17 cellular contexts compared by ENCODE assay signal in genomic region chr10:103720328-103720963, GRCh38.
DNase-seq lines count a peak whose midpoint lies in the region; ATAC-seq, FAIRE-seq and TF ChIP-seq lines count a peak whose summit lies in the region.
"Had no signal": no experiment of that assay in that cellular context is flagged by ENCODE, and none has a peak within 500 bp of the region (broad histone marks: within the 10 kb centered on the region; RNA-seq: fewer than 3 reads in every experiment).

No MANE protein-coding gene starts in this region.

- FAIRE-seq in RCC 7860 (lab: Jason Lieb, UNC) = no peak

- no peak for TF ChIP-seq CTCF in nephron (IDR thresholded peaks at IDR 0.05; ENCODE audit: unreplicated experiment in 3 of 3)

- H3K36me3 Mint-ChIP-seq in nephron (ENCODE audit: low read depth) = peaks cover 16% of the 10 kb centered on the region

- no peaks in the 10 kb centered on the region for H3K36me3 ChIP-seq in MG63
- H3K36me3 ChIP-seq: adrenal gland had no signal

- peaks cover 10% of the 10 kb centered on the region for H3K4me1 Mint-ChIP-seq in stimulated activated naive CD8-positive, alpha-beta T cell treated with anti-CD3 and anti-CD28 coated beads, Interleukin-15, amount 100 ng/mL, for 72 hours
- H3K4me1 Mint-ChIP-seq in nephron = peaks cover 21% of the 10 kb centered on the region
- H3K4me1 Mint-ChIP-seq: central memory CD8-positive, alpha-beta T cell; endodermal cell had no signal

- no peaks in the 10 kb centered on the region for H3K9me3 ChIP-seq in MG63
- H3K9me3 ChIP-seq: adrenal gland had no signal

- no peak overlapping the region for H3K27ac Mint-ChIP-seq in stimulated activated naive CD8-positive, alpha-beta T cell treated with anti-CD3 and anti-CD28 coated beads, Interleukin-15, amount 100 ng/mL, for 72 hours
- H3K27ac Mint-ChIP-seq in nephron = peak overlapping the region in 2 of 3 experiments; percentile 46 to 50
- H3K27ac Mint-ChIP-seq: CD4-positive, alpha-beta T cell; endodermal cell; T-helper 2 cell treated with Interferon-gamma antibody and Interleukin-4, amounts not matched to agents 5 μg/mL and 100 μg/mL, for 36 hours had no signal

- H3K4me3 Mint-ChIP-seq in stimulated activated naive CD8-positive, alpha-beta T cell treated with anti-CD3 and anti-CD28 coated beads, Interleukin-15, amount 100 ng/mL, for 72 hours = no peak overlapping the region
- peak overlapping the region in 1 of 3 experiments; percentile 52 for H3K4me3 Mint-ChIP-seq in nephron
- H3K4me3 Mint-ChIP-seq: CD4-positive, alpha-beta T cell; central memory CD8-positive, alpha-beta T cell; endodermal cell; T-helper 2 cell treated with Interferon-gamma antibody and Interleukin-4, amounts not matched to agents 5 μg/mL and 100 μg/mL, for 36 hours had no signal

- peak overlapping the region; percentile 85 for H3K27ac ChIP-seq in epithelial cell of prostate
- H3K27ac ChIP-seq: adrenal gland had no signal

- H3K4me3 ChIP-seq in MG63 = no peak overlapping the region
- H3K4me3 ChIP-seq: adrenal gland had no signal

- H3K9me3 Mint-ChIP-seq in stimulated activated naive CD8-positive, alpha-beta T cell treated with anti-CD3 and anti-CD28 coated beads, Interleukin-15, amount 100 ng/mL, for 72 hours = no peaks in the 10 kb centered on the region
- H3K9me3 Mint-ChIP-seq in nephron = no peaks in the 10 kb centered on the region
- H3K9me3 Mint-ChIP-seq: CD4-positive, alpha-beta T cell; central memory CD8-positive, alpha-beta T cell; endodermal cell; T-helper 2 cell treated with Interferon-gamma antibody and Interleukin-4, amounts not matched to agents 5 μg/mL and 100 μg/mL, for 36 hours had no signal

- ATAC-seq in stimulated activated naive CD8-positive, alpha-beta T cell treated with anti-CD3 and anti-CD28 coated beads, Interleukin-15, Interleukin-2, amounts not matched to agents 100 U/mL and 50 U/mL, for 24 hours = peak; percentile 22
- ATAC-seq in stimulated activated naive CD8-positive, alpha-beta T cell treated with anti-CD3 and anti-CD28 coated beads, Interleukin-15, amount 100 ng/mL, for 72 hours = no peak

- no peaks in the 10 kb centered on the region for H3K27me3 Mint-ChIP-seq in stimulated activated naive CD8-positive, alpha-beta T cell treated with anti-CD3 and anti-CD28 coated beads, Interleukin-15, amount 100 ng/mL, for 72 hours
- H3K27me3 Mint-ChIP-seq in nephron (ENCODE audit: low read depth) = peaks cover 7% of the 10 kb centered on the region
- H3K27me3 Mint-ChIP-seq: CD4-positive, alpha-beta T cell; central memory CD8-positive, alpha-beta T cell had no signal

- no peaks in the 10 kb centered on the region for H3K27me3 ChIP-seq in MG63
- H3K27me3 ChIP-seq: adrenal gland had no signal

- no peak for DNase-seq in stimulated activated naive CD8-positive, alpha-beta T cell treated with anti-CD3 and anti-CD28 coated beads, Interleukin-15, Interleukin-2, amounts not matched to agents 100 U/mL and 50 U/mL, for 24 hours
- DNase-seq in stimulated activated naive CD8-positive, alpha-beta T cell treated with anti-CD3 and anti-CD28 coated beads, Interleukin-15, amount 100 ng/mL, for 72 hours = no peak
- DNase-seq in epithelial cell of prostate (ENCODE audit: low read depth, low spot score) (no peak), MG63 (no peak), GF-D8 (lab: John Stamatoyannopoulos, UW) (no peak), RCC 7860 (ENCODE audit: low spot score) (no peak), NCI-H146 (lab: John Stamatoyannopoulos, UW) (no peak)
- DNase-seq: activated effector memory CD4-positive, alpha-beta T cell treated with Interleukin-2 at 50 U/mL for 16 hours; adrenal gland; CD4-positive, alpha-beta T cell; endodermal cell; NCI-H1417; NCI-H345; SHP77 treated with DMSO at 0.1 percent for 48 hours had no signal

Comparison
In these comparisons a context has a peak if more than half of its experiments do, and no peak if none do; other contexts are left out.
1. H3K27ac Mint-ChIP-seq: peak in nephron (2 of 3); none in stimulated activated naive CD8-positive, alpha-beta T cell treated with anti-CD3 and anti-CD28 coated beads, Interleukin-15, amount 100 ng/mL, for 72 hours (0 of 2).